24 cellular contexts compared by ENCODE assay signal in genomic region chr12:124742702-124743101, GRCh38.
DNase-seq lines count a peak whose midpoint lies in the region; ATAC-seq and TF ChIP-seq lines count a peak whose summit lies in the region.
"Had no signal": no experiment of that assay in that cellular context is flagged by ENCODE, and none has a peak within 500 bp of the region (broad histone marks: within the 10 kb centered on the region; RNA-seq: fewer than 3 reads in every experiment).

No MANE protein-coding gene starts in this region.

- no peak overlapping the region for H2AFZ ChIP-seq in SK-N-SH (ENCODE audit: low read depth)
- H2AFZ ChIP-seq: parathyroid adenoma had no signal

- peaks cover 21% of the 10 kb centered on the region for H3F3A ChIP-seq in SK-N-SH (replicated peaks; ENCODE audit: insufficient read depth)

- CTCF ChIA-PET in SK-N-SH (lab: Yijun Ruan, JAX), result interaction anchor here (0.8 to 1.2 kb wide), 6 partner anchors 25 to 710 kb away, joined by 3 to 4 read pairs (median 4); no protein-coding TSS in a partner anchor

- H3K4me1 ChIP-seq in SK-N-SH (ENCODE audit: control insufficient read depth in 1 of 2, insufficient read depth in 2 of 2, low read depth in 1 of 2, low read length in 1 of 2) (peaks cover 13 to 27% of the 10 kb centered on the region in 2 experiments; a peak in 3 of 4 replicates), muscle layer of duodenum (ENCODE audit: control insufficient read depth in 1 of 2, insufficient read depth in 2 of 2, low read length in 2 of 2) (peaks cover 16 to 38% of the 10 kb centered on the region in 2 donors), thoracic aorta (ENCODE audit: control insufficient read depth in 1 of 2, low read depth in 2 of 2) (peaks cover 19 to 29% of the 10 kb centered on the region in 2 donors)

- no peak overlapping the region for H3K9ac ChIP-seq in SK-N-SH
- H3K9ac ChIP-seq: parathyroid adenoma had no signal

- no peaks in the 10 kb centered on the region for H3K79me2 ChIP-seq in SK-N-SH (ENCODE audit: insufficient read depth)
- H3K79me2 ChIP-seq: parathyroid adenoma had no signal

- H3K27me3 Mint-ChIP-seq in brain, result peaks cover 3% of the 10 kb centered on the region

- POLR2A ChIA-PET in SK-N-SH (lab: Yijun Ruan, JAX), result interaction anchor here (0.6 kb wide), 1 partner anchor 1110 kb away, joined by 3 read pairs; no protein-coding TSS in a partner anchor

- no peaks in the 10 kb centered on the region for H3K9me2 ChIP-seq in SK-N-SH

- TF ChIP-seq EP300 in SK-N-SH (IDR thresholded peaks at IDR 0.05; ENCODE audit: borderline replicate concordance in 1 of 2, low read depth in 1 of 2, low read length in 1 of 2), result no peak

- ATAC-seq in SK-N-SH treated with all-trans-retinoic acid at 6 μM for 48 hours (no peak), thoracic aorta (ENCODE audit: insufficient number of reproducible peaks, low FRiP score, low read depth) (no peak), GM19463 (IDR thresholded peaks at IDR 0.05; ENCODE audit: unreplicated experiment) (no peak), HG03571 (IDR thresholded peaks at IDR 0.05; ENCODE audit: unreplicated experiment) (no peak), GM21825 (IDR thresholded peaks at IDR 0.05; ENCODE audit: unreplicated experiment) (no peak)
- ATAC-seq: activated CD8-positive, alpha-beta T cell treated with anti-CD3 and anti-CD28 coated beads for 36 hours; left colon had no signal

- H3K9me3 ChIP-seq in SK-N-SH, result no peaks in the 10 kb centered on the region
- H3K9me3 ChIP-seq in muscle layer of duodenum (ENCODE audit: control insufficient read depth in 1 of 2, low read length in 2 of 2), result no peaks in the 10 kb centered on the region
- no peaks in the 10 kb centered on the region for H3K9me3 ChIP-seq in thoracic aorta

- no peak overlapping the region for H3K4me2 ChIP-seq in SK-N-SH
- H3K4me2 ChIP-seq: smooth muscle cell had no signal

- H3K9me3 Mint-ChIP-seq in brain, result peaks cover 0 to 55% (median 5%) of the 10 kb centered on the region in 5 experiments
- H3K9me3 Mint-ChIP-seq: activated CD8-positive, alpha-beta T cell treated with anti-CD3 and anti-CD28 coated beads for 36 hours; activated T-cell treated with anti-CD3 and anti-CD28 coated beads, Interleukin-2, amount 50 U/mL, for 24 hours had no signal

- DNase-seq in SK-N-SH (peak; percentile 66), thoracic aorta (ENCODE audit: low spot score) (no peak)
- DNase-seq: activated CD4-positive, CD25-positive, alpha-beta regulatory T cell; activated CD8-positive, alpha-beta T cell treated with anti-CD3 and anti-CD28 coated beads for 36 hours; activated naive CD4-positive, alpha-beta T cell treated with anti-CD3 and anti-CD28 coated beads, Interleukin-2, amount 50 U/mL, for 16 hours; activated T-cell treated with anti-CD3 and anti-CD28 coated beads, Interleukin-2, amount 50 U/mL, for 24 hours; CD4-positive, CD25-positive, alpha-beta regulatory T cell; DND-41; foreskin melanocyte; GOT3; NCI-H1930; NCI-H510A treated with DMSO at 0.1 percent for 48 hours; stimulated activated CD8-positive, alpha-beta memory T cell treated with anti-CD3 and anti-CD28 coated beads, Interleukin-4, amount 100 ng/mL, for 48 hours had no signal

- no peaks in the 10 kb centered on the region for H3K36me3 Mint-ChIP-seq in brain

- WGBS in SK-N-SH (ENCODE audit: low lambda C conversion rate), result 86% methylated on average over 7 of the region's 13 CpGs

- peak overlapping the region; percentile 61 to 87 (median 72) for H3K27ac Mint-ChIP-seq in brain
- H3K27ac Mint-ChIP-seq: activated CD8-positive, alpha-beta T cell treated with anti-CD3 and anti-CD28 coated beads for 36 hours; activated T-cell treated with anti-CD3 and anti-CD28 coated beads, Interleukin-2, amount 50 U/mL, for 24 hours; CD4-positive, CD25-positive, alpha-beta regulatory T cell had no signal

- peak overlapping the region in 1 of 2 experiments; percentile 31; a peak in 1 of 4 replicates for H3K27ac ChIP-seq in SK-N-SH (ENCODE audit: low read depth in 2 of 2, low read length in 1 of 2)
- H3K27ac ChIP-seq in muscle layer of duodenum (ENCODE audit: low read length), result peak overlapping the region; percentile 69
- H3K27ac ChIP-seq in thoracic aorta, result peak overlapping the region; percentile 11 to 24
- H3K27ac ChIP-seq: HL-60, parathyroid adenoma, SJSA1 had no signal

- H3K4me1 Mint-ChIP-seq in brain, result peaks cover 45% of the 10 kb centered on the region

- no peaks in the 10 kb centered on the region for H3K36me3 ChIP-seq in SK-N-SH (replicated peaks in 1 of 2; ENCODE audit: control insufficient read depth in 1 of 2, insufficient read depth in 2 of 2, low read length in 1 of 2)
- no peaks in the 10 kb centered on the region for H3K36me3 ChIP-seq in muscle layer of duodenum (ENCODE audit: control insufficient read depth in 1 of 2, insufficient read depth in 2 of 2, low read length in 2 of 2)
- H3K36me3 ChIP-seq in thoracic aorta, result no peaks in the 10 kb centered on the region

- H3K4me3 Mint-ChIP-seq in brain, result peak overlapping the region in 1 of 5 experiments; percentile 38
- H3K4me3 Mint-ChIP-seq: activated CD8-positive, alpha-beta T cell treated with anti-CD3 and anti-CD28 coated beads for 36 hours; activated T-cell treated with anti-CD3 and anti-CD28 coated beads, Interleukin-2, amount 50 U/mL, for 24 hours; CD4-positive, CD25-positive, alpha-beta regulatory T cell had no signal

- TF ChIP-seq RAD21 in SK-N-SH (IDR thresholded peaks at IDR 0.05; ENCODE audit: low read length), result no peak

- TF ChIP-seq CTCF in SK-N-SH (IDR thresholded peaks at IDR 0.05) (no peak), brain (conservative IDR thresholded peaks at IDR 0.05) (no peak), thoracic aorta (IDR thresholded peaks at IDR 0.05) (no peak)

- H4K20me1 ChIP-seq in SK-N-SH (ENCODE audit: insufficient read depth), result no peaks in the 10 kb centered on the region

- H3K4me3 ChIP-seq in SK-N-SH (ENCODE audit: low read depth in 2 of 2, low read length in 1 of 2) (no peak overlapping the region), muscle layer of duodenum (ENCODE audit: low read depth in 1 of 2, low read length in 2 of 2) (peak overlapping the region; percentile 16 to 29), thoracic aorta (no peak overlapping the region)
- H3K4me3 ChIP-seq: SJSA1, smooth muscle cell had no signal

- H3K27me3 ChIP-seq in SK-N-SH (ENCODE audit: insufficient read depth) (no peaks in the 10 kb centered on the region), muscle layer of duodenum (ENCODE audit: low read depth, low read length) (no peaks in the 10 kb centered on the region), thoracic aorta (replicated peaks; ENCODE audit: insufficient read depth) (no peaks in the 10 kb centered on the region)
- H3K27me3 ChIP-seq: SJSA1 had no signal

TF ChIP-seq in SK-N-SH, 30 proteins besides CTCF, POLR2A, EP300 and RAD21 (continues in another document):
- TF ChIP-seq TCF12 (IDR thresholded peaks at IDR 0.05), result no peak
- no peak for TF ChIP-seq GATA2 (CRISPR knock-in tag; IDR thresholded peaks at IDR 0.05)
- TF ChIP-seq GABPA (IDR thresholded peaks at IDR 0.05; ENCODE audit: low read depth), result no peak
- TF ChIP-seq NFIC (IDR thresholded peaks at IDR 0.05; ENCODE audit: borderline replicate concordance), result no peak

TF ChIP-seq in SK-N-SH treated with all-trans-retinoic acid at 6 μM for 48 hours, 23 proteins besides CTCF, POLR2A, EP300 and RAD21:
- TF ChIP-seq TCF4 (CRISPR knock-in tag; IDR thresholded peaks at IDR 0.05; ENCODE audit: borderline replicate concordance) (no peak), GLIS3 (CRISPR knock-in tag; IDR thresholded peaks at IDR 0.05) (no peak), TOX (CRISPR knock-in tag; IDR thresholded peaks at IDR 0.05; ENCODE audit: borderline replicate concordance) (no peak), ZFP30 (CRISPR knock-in tag; IDR thresholded peaks at IDR 0.05) (no peak), ESRRG (CRISPR knock-in tag; IDR thresholded peaks at IDR 0.05) (no peak), OSR1 (CRISPR knock-in tag; IDR thresholded peaks at IDR 0.05) (no peak), ZNF565 (CRISPR knock-in tag; conservative IDR thresholded peaks at IDR 0.05; ENCODE audit: low read depth) (no peak), CSDC2 (CRISPR knock-in tag; IDR thresholded peaks at IDR 0.05) (no peak), ZC3H10 (CRISPR knock-in tag; IDR thresholded peaks at IDR 0.05) (no peak), ZNF8 (CRISPR knock-in tag; IDR thresholded peaks at IDR 0.05) (no peak), ZFP3 (CRISPR knock-in tag; IDR thresholded peaks at IDR 0.05) (no peak), ISL1 (CRISPR knock-in tag; IDR thresholded peaks at IDR 0.05) (no peak)
- TF ChIP-seq, protein P1, sequence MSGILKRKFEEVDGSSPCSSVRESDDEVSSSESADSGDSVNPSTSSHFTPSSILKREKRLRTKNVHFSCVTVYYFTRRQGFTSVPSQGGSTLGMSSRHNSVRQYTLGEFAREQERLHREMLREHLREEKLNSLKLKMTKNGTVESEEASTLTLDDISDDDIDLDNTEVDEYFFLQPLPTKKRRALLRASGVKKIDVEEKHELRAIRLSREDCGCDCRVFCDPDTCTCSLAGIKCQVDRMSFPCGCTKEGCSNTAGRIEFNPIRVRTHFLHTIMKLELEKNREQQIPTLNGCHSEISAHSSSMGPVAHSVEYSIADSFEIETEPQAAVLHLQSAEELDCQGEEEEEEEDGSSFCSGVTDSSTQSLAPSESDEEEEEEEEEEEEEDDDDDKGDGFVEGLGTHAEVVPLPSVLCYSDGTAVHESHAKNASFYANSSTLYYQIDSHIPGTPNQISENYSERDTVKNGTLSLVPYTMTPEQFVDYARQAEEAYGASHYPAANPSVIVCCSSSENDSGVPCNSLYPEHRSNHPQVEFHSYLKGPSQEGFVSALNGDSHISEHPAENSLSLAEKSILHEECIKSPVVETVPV (CRISPR knock-in tag; IDR thresholded peaks at IDR 0.05), result no peak
- TF ChIP-seq, protein P2, sequence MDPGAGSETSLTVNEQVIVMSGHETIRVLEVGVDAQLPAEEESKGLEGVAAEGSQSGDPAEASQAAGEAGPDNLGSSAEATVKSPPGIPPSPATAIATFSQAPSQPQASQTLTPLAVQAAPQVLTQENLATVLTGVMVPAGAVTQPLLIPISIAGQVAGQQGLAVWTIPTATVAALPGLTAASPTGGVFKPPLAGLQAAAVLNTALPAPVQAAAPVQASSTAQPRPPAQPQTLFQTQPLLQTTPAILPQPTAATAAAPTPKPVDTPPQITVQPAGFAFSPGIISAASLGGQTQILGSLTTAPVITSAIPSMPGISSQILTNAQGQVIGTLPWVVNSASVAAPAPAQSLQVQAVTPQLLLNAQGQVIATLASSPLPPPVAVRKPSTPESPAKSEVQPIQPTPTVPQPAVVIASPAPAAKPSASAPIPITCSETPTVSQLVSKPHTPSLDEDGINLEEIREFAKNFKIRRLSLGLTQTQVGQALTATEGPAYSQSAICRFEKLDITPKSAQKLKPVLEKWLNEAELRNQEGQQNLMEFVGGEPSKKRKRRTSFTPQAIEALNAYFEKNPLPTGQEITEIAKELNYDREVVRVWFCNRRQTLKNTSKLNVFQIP (CRISPR knock-in tag; IDR thresholded peaks at IDR 0.05; ENCODE audit: borderline replicate concordance, low read depth), result no peak

Comparison
In these comparisons a context has a peak if more than half of its experiments do, and no peak if none do; other contexts are left out.
1. H3K4me3 ChIP-seq: peak in muscle layer of duodenum (2 of 2); none in SK-N-SH (0 of 2) and thoracic aorta (single experiment).